Comparison of ENCODE assay signal across 24 cellular contexts in genomic region chr6:40249935-40250334, GRCh38.
"Had no signal": no experiment of that assay in that cellular context is flagged by ENCODE, and none has a peak within 500 bp of the region (broad histone marks: within the 10 kb centered on the region; RNA-seq: fewer than 3 reads in every experiment).

No MANE protein-coding gene starts in this region.

- H3K4me1 ChIP-seq: breast epithelium had no signal

- H3K36me3 ChIP-seq: breast epithelium had no signal

- DNase-seq: activated CD4-positive, alpha-beta T cell treated with anti-CD3 and anti-CD28 coated beads for 48 hours; activated CD4-positive, alpha-beta T cell treated with anti-CD3 and anti-CD28 coated beads, Interleukin-2, amount 50 U/mL, for 4 hours; activated CD4-positive, CD25-positive, alpha-beta regulatory T cell treated with anti-CD3 and anti-CD28 coated beads, Interleukin-2, amount 50 U/mL, for 72 hours; activated CD8-positive, alpha-beta memory T cell treated with anti-CD3 and anti-CD28 coated beads, Interleukin-2, amount 50 U/mL, for 48 hours; activated CD8-positive, alpha-beta T cell treated with anti-CD3 and anti-CD28 coated beads, Interleukin-2, amount 10 ng/mL, durations not matched to agents 7 days and 5 days; activated effector memory CD4-positive, alpha-beta T cell treated with Interleukin-2 at 50 U/mL for 16 hours; activated naive CD4-positive, alpha-beta T cell; activated T-cell treated with anti-CD3 and anti-CD28 coated beads, Interleukin-2, amount 50 U/mL, for 24 hours; aorta; central memory CD4-positive, alpha-beta T cell; Kasumi-1; KBM-7; NCI-H1092 treated with DMSO at 0.1 percent for 48 hours; NCI-H1417 treated with DMSO at 0.1 percent for 48 hours; NCI-H1694; NCI-H2029; NCI-H2107; NCI-H2171 treated with DMSO at 0.1 percent for 48 hours; NCI-H226; SIG-M5; SW 1271 had no signal

- H3K27ac ChIP-seq: breast epithelium, SK-N-MC had no signal

- ATAC-seq: activated CD8-positive, alpha-beta T cell treated with anti-CD3 and anti-CD28 coated beads, Interleukin-2, amount 10 ng/mL, durations not matched to agents 7 days and 5 days; WTC11 had no signal

- H3K27me3 ChIP-seq: breast epithelium had no signal

- H3K4me3 ChIP-seq: breast epithelium, SK-N-MC had no signal

- H3K9me3 ChIP-seq: breast epithelium had no signal
